In genomic region chr5:18072600-18072999, GRCh38 we compare ENCODE assay signal across 26 cellular contexts.
DNase-seq lines count a peak whose midpoint lies in the region; ATAC-seq, FAIRE-seq and TF ChIP-seq lines count a peak whose summit lies in the region.
"Had no signal": no experiment of that assay in that cellular context is flagged by ENCODE, and none has a peak within 500 bp of the region (broad histone marks: within the 10 kb centered on the region; RNA-seq: fewer than 3 reads in every experiment).

No MANE protein-coding gene starts in this region.

- no peaks in the 10 kb centered on the region for H3K36me3 Mint-ChIP-seq in activated naive CD4-positive, alpha-beta T cell treated with anti-CD3 and anti-CD28 coated beads for 36 hours (ENCODE audit: low read depth)
- H3K36me3 Mint-ChIP-seq: CD14-positive monocyte had no signal

- 67% methylated on average over 2 of the region's 2 CpGs for WGBS in suprapubic skin
- 68 to 78% (median 77%) methylated on average over 2 of the region's 2 CpGs for whole genome bisulfite sequencing in heart left ventricle, 4 donors

- H3K27ac Mint-ChIP-seq in activated naive CD4-positive, alpha-beta T cell treated with anti-CD3 and anti-CD28 coated beads for 36 hours = no peak overlapping the region
- H3K27ac Mint-ChIP-seq: CD14-positive monocyte; CD4-positive, alpha-beta T cell; CD8-positive, alpha-beta memory T cell; GM23338; H9 had no signal

- no peak overlapping the region for H3K4me3 Mint-ChIP-seq in activated naive CD4-positive, alpha-beta T cell treated with anti-CD3 and anti-CD28 coated beads for 36 hours
- H3K4me3 Mint-ChIP-seq: CD14-positive monocyte; CD4-positive, alpha-beta T cell; CD8-positive, alpha-beta memory T cell; GM23338; H9 had no signal

- H3K4me1 ChIP-seq in foreskin keratinocyte (no peaks in the 10 kb centered on the region), suprapubic skin (no peaks in the 10 kb centered on the region), heart left ventricle (no peaks in the 10 kb centered on the region)
- H3K4me1 ChIP-seq: A549; BE2C; BLaER1 treated with 17β-estradiol and CSF1 and Interleukin-3, amounts not matched to agents 10 nM and 100 nM had no signal

- H3K27ac ChIP-seq in foreskin keratinocyte = no peak overlapping the region
- peak overlapping the region; percentile 45 for H3K27ac ChIP-seq in suprapubic skin
- H3K27ac ChIP-seq in heart left ventricle = no peak overlapping the region
- H3K27ac ChIP-seq: A549; BLaER1 treated with 17β-estradiol and CSF1 and Interleukin-3, amounts not matched to agents 10 nM and 100 nM had no signal

- H3K4me3 ChIP-seq in bronchial epithelial cell (ENCODE audit: low read depth, low read length) (no peak overlapping the region), suprapubic skin (no peak overlapping the region), heart left ventricle (no peak overlapping the region)
- H3K4me3 ChIP-seq: A549; BLaER1 treated with 17β-estradiol and CSF1 and Interleukin-3, amounts not matched to agents 10 nM and 100 nM; GM12878; GM23338 had no signal

- no peak for FAIRE-seq in bronchial epithelial cell (lab: Jason Lieb, UNC)
- FAIRE-seq: A549, D721Med, GM12878, GM19239 had no signal

- no peaks in the 10 kb centered on the region for H3K36me3 ChIP-seq in bronchial epithelial cell (ENCODE audit: control insufficient read depth, insufficient read depth, low read length)
- no peaks in the 10 kb centered on the region for H3K36me3 ChIP-seq in suprapubic skin
- H3K36me3 ChIP-seq in heart left ventricle = no peaks in the 10 kb centered on the region
- H3K36me3 ChIP-seq: BE2C; BLaER1 treated with 17β-estradiol and CSF1 and Interleukin-3, amounts not matched to agents 10 nM and 100 nM had no signal

- no peaks in the 10 kb centered on the region for H3K4me1 Mint-ChIP-seq in activated naive CD4-positive, alpha-beta T cell treated with anti-CD3 and anti-CD28 coated beads for 36 hours (ENCODE audit: low read depth)
- H3K4me1 Mint-ChIP-seq: CD14-positive monocyte; CD8-positive, alpha-beta memory T cell; GM23338; H9 had no signal

- no peaks in the 10 kb centered on the region for H3K27me3 Mint-ChIP-seq in activated naive CD4-positive, alpha-beta T cell treated with anti-CD3 and anti-CD28 coated beads for 36 hours (ENCODE audit: low read depth)
- H3K27me3 Mint-ChIP-seq: CD4-positive, alpha-beta T cell; CD8-positive, alpha-beta memory T cell had no signal

- H3K9me3 ChIP-seq in suprapubic skin = no peaks in the 10 kb centered on the region
- H3K9me3 ChIP-seq in heart left ventricle = no peaks in the 10 kb centered on the region
- H3K9me3 ChIP-seq: A549; BE2C; BLaER1 treated with 17β-estradiol and CSF1 and Interleukin-3, amounts not matched to agents 10 nM and 100 nM had no signal

- peak; percentile 32 for DNase-seq in HS-5 (ENCODE audit: low read depth)
- peak; percentile 77 for DNase-seq in bronchial epithelial cell (ENCODE audit: low read depth)
- DNase-seq in foreskin keratinocyte = peak; percentile 77 to 87
- DNase-seq in suprapubic skin (ENCODE audit: low spot score in 2 of 2) = no peak
- DNase-seq in heart left ventricle = no peak
- DNase-seq in NCI-H526 treated with DMSO at 0.1 percent for 48 hours (lab: John Stamatoyannopoulos, UW) = no peak
- no peak for DNase-seq in activated naive CD4-positive, alpha-beta T cell treated with anti-CD3 and anti-CD28 coated beads for 36 hours
- DNase-seq: 8988T; ACHN; AML-193; BE2C; CD4-positive, alpha-beta T cell; CD8-positive, alpha-beta memory T cell; DMS 273 treated with DMSO at 0.1 percent for 48 hours; DMS79; EL; GDM1; H9 had no signal

- TF ChIP-seq POLR2A in suprapubic skin (IDR thresholded peaks at IDR 0.05) (no peak), heart left ventricle (IDR thresholded peaks at IDR 0.05) (no peak)

- H3K9me3 Mint-ChIP-seq in activated naive CD4-positive, alpha-beta T cell treated with anti-CD3 and anti-CD28 coated beads for 36 hours = peaks cover 1% of the 10 kb centered on the region
- H3K9me3 Mint-ChIP-seq: GM23338, H9 had no signal

- TF ChIP-seq CTCF in bronchial epithelial cell (IDR thresholded peaks at IDR 0.05; ENCODE audit: insufficient read depth, low read length, severe bottlenecking) (no peak), foreskin keratinocyte (conservative IDR thresholded peaks at IDR 0.05) (no peak), suprapubic skin (IDR thresholded peaks at IDR 0.05) (no peak), heart left ventricle (IDR thresholded peaks at IDR 0.05) (no peak)

- TF ChIP-seq EP300 in suprapubic skin (IDR thresholded peaks at IDR 0.05) = no peak

- intact Hi-C loops in heart left ventricle (cut with DNase I) = no loop called here
- intact Hi-C loops in activated naive CD4-positive, alpha-beta T cell treated with anti-CD3 and anti-CD28 coated beads for 36 hours (cut with micrococcal nuclease) = no loop called here

- ATAC-seq in foreskin keratinocyte = peak; percentile 62
- ATAC-seq in heart left ventricle = no peak
- ATAC-seq: A549, GM12878, GM23338, HCT116 had no signal

- CTCF ChIA-PET in activated naive CD4-positive, alpha-beta T cell treated with anti-CD3 and anti-CD28 coated beads for 36 hours (lab: Charles Lee) = no interaction called here

- H3K27me3 ChIP-seq in bronchial epithelial cell (ENCODE audit: control insufficient read depth, insufficient read depth, low read length) (no peaks in the 10 kb centered on the region), foreskin keratinocyte (no peaks in the 10 kb centered on the region), suprapubic skin (no peaks in the 10 kb centered on the region), heart left ventricle (no peaks in the 10 kb centered on the region)
- H3K27me3 ChIP-seq: BE2C; BLaER1 treated with 17β-estradiol and CSF1 and Interleukin-3, amounts not matched to agents 10 nM and 100 nM had no signal

Comparison
In these comparisons a context has a peak if more than half of its experiments do, and no peak if none do; other contexts are left out.
1. DNase-seq: peak in HS-5 (single experiment), bronchial epithelial cell (single experiment) and foreskin keratinocyte (2 of 2); none in suprapubic skin (0 of 2), heart left ventricle (0 of 5), NCI-H526 treated with DMSO at 0.1 percent for 48 hours (single experiment) and activated naive CD4-positive, alpha-beta T cell treated with anti-CD3 and anti-CD28 coated beads for 36 hours (single experiment).